ENCODE assay signal across 1 cellular context in genomic region chr14:95896628-95897027, GRCh38.
TF ChIP-seq lines count a peak whose summit lies in the region.

No MANE protein-coding gene starts in this region.

TF ChIP-seq in H1, 55 proteins besides CTCF, POLR2A, EP300 and RAD21:
- TF ChIP-seq CREB1 (IDR thresholded peaks at IDR 0.05) (no peak), CBX8 (IDR thresholded peaks at IDR 0.05; ENCODE audit: borderline replicate concordance, low read depth, low read length) (no peak), RFX5 (IDR thresholded peaks at IDR 0.05; ENCODE audit: borderline replicate concordance, low read depth, low read length) (no peak), CBX5 (IDR thresholded peaks at IDR 0.05; ENCODE audit: low read depth, low read length) (no peak), BCL11A (IDR thresholded peaks at IDR 0.05; ENCODE audit: low read depth in 2 of 2, low read length in 2 of 2) (no peak), RNF2 (IDR thresholded peaks at IDR 0.05; ENCODE audit: borderline replicate concordance, low read depth, low read length, missing control alignments, poor library complexity, severe bottlenecking) (no peak), GTF2F1 (IDR thresholded peaks at IDR 0.05; ENCODE audit: borderline replicate concordance, low read depth, low read length) (no peak), NANOG (IDR thresholded peaks at IDR 0.05; ENCODE audit: insufficient read depth, low read depth, low read length, poor library complexity, severe bottlenecking) (no peak), ATF3 (IDR thresholded peaks at IDR 0.05; ENCODE audit: insufficient read depth, low read depth, low read length) (no peak), USF2 (IDR thresholded peaks at IDR 0.05; ENCODE audit: low read length) (no peak), MAFK (IDR thresholded peaks at IDR 0.05; ENCODE audit: low read depth, low read length) (no peak), EZH2 (IDR thresholded peaks at IDR 0.05; ENCODE audit: low read depth, low read length, severe bottlenecking) (no peak), ZNF274 (IDR thresholded peaks at IDR 0.05; ENCODE audit: borderline replicate concordance, extremely low read depth, low read length) (no peak), FOSL1 (IDR thresholded peaks at IDR 0.05; ENCODE audit: insufficient read depth, low read depth, low read length) (no peak), RBBP5 (IDR thresholded peaks at IDR 0.05; ENCODE audit: borderline replicate concordance, low read depth, low read length) (no peak), TEAD4 (IDR thresholded peaks at IDR 0.05; ENCODE audit: low read depth, low read length) (no peak), POLR2AphosphoS5 (IDR thresholded peaks at IDR 0.05; ENCODE audit: low read depth, low read length) (no peak), SAP30 (IDR thresholded peaks at IDR 0.05; ENCODE audit: insufficient read depth, insufficient replicate concordance, low read length) (no peak), KDM1A (IDR thresholded peaks at IDR 0.05; ENCODE audit: borderline replicate concordance, low read length) (no peak)
